In the genomic region with DNA sequence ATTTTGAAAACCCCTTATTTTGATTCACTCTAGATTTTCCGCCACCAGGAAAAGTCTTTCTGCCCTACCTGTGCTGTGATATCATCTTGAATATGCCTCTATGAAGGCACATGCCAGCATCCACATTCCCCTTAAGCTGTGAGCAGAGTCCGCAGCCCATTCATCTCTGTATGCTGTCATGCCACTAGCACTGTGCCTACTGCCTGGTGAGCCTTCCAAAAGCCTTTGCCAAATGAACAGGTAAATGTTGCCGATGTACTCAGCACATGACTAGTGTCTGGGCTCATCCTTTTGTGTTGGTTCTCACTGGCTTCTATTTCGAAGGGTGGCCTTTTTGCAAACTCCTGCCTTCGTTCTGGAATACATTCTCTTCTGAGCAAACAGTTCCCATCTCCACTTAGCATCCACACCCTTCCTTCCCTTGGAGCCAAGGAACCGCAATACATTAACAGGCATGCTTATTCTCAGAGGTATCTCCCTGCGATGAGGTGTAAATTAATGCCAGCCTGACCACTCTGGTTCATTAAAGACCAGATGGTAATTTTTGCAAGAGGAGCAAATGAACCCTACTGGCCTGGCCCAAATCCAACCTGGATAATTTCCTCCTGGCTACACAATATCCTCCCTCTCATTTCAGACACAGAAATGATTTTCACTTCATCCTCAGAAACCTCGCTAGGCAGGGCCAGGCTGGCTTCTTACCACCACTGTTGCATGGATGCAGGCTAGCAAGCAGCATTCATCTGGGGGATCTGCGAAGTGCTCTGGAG, we compare ENCODE assay signal across 31 cellular contexts.
"Had no signal": no experiment of that assay in that cellular context is flagged by ENCODE, and none has a peak within 500 bp of the region (broad histone marks: within the 10 kb centered on the region; RNA-seq: fewer than 3 reads in every experiment).

No MANE protein-coding gene starts in this region.

- H3K36me3 Mint-ChIP-seq: naive thymus-derived CD4-positive, alpha-beta T cell; stimulated activated effector memory CD8-positive, alpha-beta T cell treated with anti-CD3 and anti-CD28 coated beads, Interleukin-12 subunit alpha, Interleukin-12 subunit beta, amount 100 ng/mL, for 72 hours; type B pancreatic cell had no signal

- FAIRE-seq: astrocyte, small intestine had no signal

- ATAC-seq: activated T-helper 17 cell treated with anti-CD3 and anti-CD28 coated beads, Interleukin-2, amount 50 U/mL, for 72 hours; gastroesophageal sphincter; left cardiac atrium; left ventricle myocardium superior; naive thymus-derived CD4-positive, alpha-beta T cell; stimulated activated effector memory CD8-positive, alpha-beta T cell treated with anti-CD3 and anti-CD28 coated beads, Interleukin-12 subunit alpha, Interleukin-12 subunit beta, amount 100 ng/mL, for 72 hours had no signal

- H3K4me1 ChIP-seq: prostate gland had no signal

- H3K79me2 ChIP-seq: hepatocyte had no signal

- H3K27ac Mint-ChIP-seq: activated CD4-positive, alpha-beta memory T cell treated with anti-CD3 and anti-CD28 coated beads, Interleukin-2, amount 10 ng/mL, durations not matched to agents 7 days and 5 days; activated CD4-positive, alpha-beta T cell treated with anti-CD3 and anti-CD28 coated beads, Interleukin-2, amount 10 ng/mL, durations not matched to agents 7 days and 5 days; activated T-cell treated with anti-CD3 and anti-CD28 coated beads, Interleukin-2, amount 50 U/mL, for 24 hours; activated T-helper 17 cell treated with anti-CD3 and anti-CD28 coated beads, Interleukin-2, amount 50 U/mL, for 72 hours; stimulated activated effector memory CD8-positive, alpha-beta T cell treated with anti-CD3 and anti-CD28 coated beads, Interleukin-12 subunit alpha, Interleukin-12 subunit beta, amount 100 ng/mL, for 72 hours; stimulated activated naive CD8-positive, alpha-beta T cell treated with anti-CD3 and anti-CD28 coated beads, Interleukin-15, Interleukin-2, amounts not matched to agents 100 ng/mL and 50 ng/mL, for 24 hours; type B pancreatic cell had no signal

- H3K9me3 ChIP-seq: gastroesophageal sphincter, ovary, prostate gland, sigmoid colon, thoracic aorta had no signal

- H3K4me3 Mint-ChIP-seq: activated CD4-positive, alpha-beta memory T cell treated with anti-CD3 and anti-CD28 coated beads, Interleukin-2, amount 10 ng/mL, durations not matched to agents 7 days and 5 days; activated CD4-positive, alpha-beta T cell treated with anti-CD3 and anti-CD28 coated beads, Interleukin-2, amount 10 ng/mL, durations not matched to agents 7 days and 5 days; activated T-cell treated with anti-CD3 and anti-CD28 coated beads, Interleukin-2, amount 50 U/mL, for 24 hours; activated T-helper 17 cell treated with anti-CD3 and anti-CD28 coated beads, Interleukin-2, amount 50 U/mL, for 72 hours; central memory CD8-positive, alpha-beta T cell; naive thymus-derived CD4-positive, alpha-beta T cell; stimulated activated effector memory CD8-positive, alpha-beta T cell treated with anti-CD3 and anti-CD28 coated beads, Interleukin-12 subunit alpha, Interleukin-12 subunit beta, amount 100 ng/mL, for 72 hours; stimulated activated naive CD8-positive, alpha-beta T cell treated with anti-CD3 and anti-CD28 coated beads, Interleukin-15, Interleukin-2, amounts not matched to agents 100 ng/mL and 50 ng/mL, for 24 hours; type B pancreatic cell had no signal

- H2AFZ ChIP-seq: hepatocyte had no signal

- H3K4me1 Mint-ChIP-seq: activated CD4-positive, alpha-beta memory T cell treated with anti-CD3 and anti-CD28 coated beads, Interleukin-2, amount 10 ng/mL, durations not matched to agents 7 days and 5 days; activated CD4-positive, alpha-beta T cell treated with anti-CD3 and anti-CD28 coated beads, Interleukin-2, amount 10 ng/mL, durations not matched to agents 7 days and 5 days; activated T-helper 17 cell treated with anti-CD3 and anti-CD28 coated beads, Interleukin-2, amount 50 U/mL, for 72 hours; central memory CD8-positive, alpha-beta T cell; naive thymus-derived CD4-positive, alpha-beta T cell; stimulated activated effector memory CD8-positive, alpha-beta T cell treated with anti-CD3 and anti-CD28 coated beads, Interleukin-12 subunit alpha, Interleukin-12 subunit beta, amount 100 ng/mL, for 72 hours had no signal

- H3K27ac ChIP-seq: coronary artery, gastroesophageal sphincter, ovary, prostate gland, thoracic aorta had no signal

- H3K4me2 ChIP-seq: hepatocyte had no signal

- H3K36me3 ChIP-seq: gastroesophageal sphincter, ovary, prostate gland, sigmoid colon, thoracic aorta had no signal

- H3K9me3 Mint-ChIP-seq: activated CD4-positive, alpha-beta memory T cell treated with anti-CD3 and anti-CD28 coated beads, Interleukin-2, amount 10 ng/mL, durations not matched to agents 7 days and 5 days; activated CD4-positive, alpha-beta T cell treated with anti-CD3 and anti-CD28 coated beads, Interleukin-2, amount 10 ng/mL, durations not matched to agents 7 days and 5 days; activated T-cell treated with anti-CD3 and anti-CD28 coated beads, Interleukin-2, amount 50 U/mL, for 24 hours; activated T-helper 17 cell treated with anti-CD3 and anti-CD28 coated beads, Interleukin-2, amount 50 U/mL, for 72 hours; central memory CD8-positive, alpha-beta T cell; stimulated activated effector memory CD8-positive, alpha-beta T cell treated with anti-CD3 and anti-CD28 coated beads, Interleukin-12 subunit alpha, Interleukin-12 subunit beta, amount 100 ng/mL, for 72 hours; type B pancreatic cell had no signal

- DNase-seq: activated CD4-positive, alpha-beta memory T cell treated with anti-CD3 and anti-CD28 coated beads, Interleukin-2, amount 10 ng/mL, durations not matched to agents 7 days and 5 days; activated CD4-positive, alpha-beta T cell treated with anti-CD3 and anti-CD28 coated beads for 1 hour; activated CD4-positive, alpha-beta T cell treated with anti-CD3 and anti-CD28 coated beads, Interleukin-2, amount 10 ng/mL, durations not matched to agents 7 days and 5 days; activated CD8-positive, alpha-beta memory T cell treated with anti-CD3 and anti-CD28 coated beads, Interleukin-2, amount 50 U/mL, for 48 hours; activated gamma-delta T cell treated with Interleukin-2 at 50 U/mL for 16 hours; activated naive CD4-positive, alpha-beta T cell treated with anti-CD3 and anti-CD28 coated beads, Interleukin-2, amount 50 U/mL, for 16 hours; activated T-cell treated with anti-CD3 and anti-CD28 coated beads, Interleukin-2, amount 50 U/mL, for 24 hours; amniotic stem cell; effector memory CD4-positive, alpha-beta T cell; islet precursor cell; left cardiac atrium; left ventricle myocardium superior; naive thymus-derived CD4-positive, alpha-beta T cell; ovary; retina; sigmoid colon; small intestine; stimulated activated CD4-positive, alpha-beta T cell treated with anti-CD3 and anti-CD28 coated beads, Interleukin-4, amount 100 ng/mL, for 24 hours; T-helper 2 cell had no signal

- H3K4me3 ChIP-seq: coronary artery, dorsolateral prefrontal cortex, gastroesophageal sphincter, hepatocyte, ovary, prostate gland, sigmoid colon, thoracic aorta had no signal

- H3K27me3 ChIP-seq: gastroesophageal sphincter, hepatocyte, ovary, sigmoid colon had no signal
